In the genomic region with DNA sequence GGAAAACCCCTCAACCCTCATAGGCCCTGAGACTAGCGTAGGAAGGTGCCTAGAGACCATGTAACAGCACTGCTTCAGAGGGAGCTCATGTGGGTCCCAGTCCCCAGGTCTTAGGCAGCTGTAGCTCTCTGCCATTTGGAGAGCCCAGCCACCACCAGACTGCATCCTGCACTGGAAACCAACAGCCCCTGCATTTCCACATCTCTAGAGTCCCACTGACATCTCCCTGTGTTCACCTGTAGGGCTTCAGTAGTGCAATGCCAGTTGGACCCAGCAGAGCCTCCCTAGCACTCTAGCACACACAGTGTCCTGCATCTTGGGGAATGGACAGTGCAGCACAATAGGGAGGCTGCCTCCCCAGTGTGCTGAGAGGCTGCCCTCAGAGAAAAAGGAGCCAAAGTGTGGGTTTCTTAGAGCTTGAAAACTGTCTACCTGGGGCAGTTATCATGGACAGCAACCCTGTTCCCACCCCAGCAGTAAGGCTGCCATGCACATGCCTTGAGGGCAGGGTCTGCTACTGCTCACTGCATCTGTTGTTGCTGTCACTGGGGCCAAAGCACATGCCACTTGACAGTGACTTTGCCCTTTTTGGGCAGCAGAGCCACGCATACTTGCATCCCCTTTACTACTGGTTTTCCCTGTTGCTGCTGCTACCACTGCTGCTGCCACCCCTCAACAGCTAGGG, we compare ENCODE assay signal across 2 cellular contexts.
TF ChIP-seq lines count a peak whose summit lies in the region.

No MANE protein-coding gene starts in this region.

TF ChIP-seq in K562, 482 proteins besides CTCF, POLR2A, EP300 and RAD21 (continues in another document):
- no peak for TF ChIP-seq ZNF445 (CRISPR knock-in tag; IDR thresholded peaks at IDR 0.05; ENCODE audit: low read depth)
- TF ChIP-seq, protein P1, sequence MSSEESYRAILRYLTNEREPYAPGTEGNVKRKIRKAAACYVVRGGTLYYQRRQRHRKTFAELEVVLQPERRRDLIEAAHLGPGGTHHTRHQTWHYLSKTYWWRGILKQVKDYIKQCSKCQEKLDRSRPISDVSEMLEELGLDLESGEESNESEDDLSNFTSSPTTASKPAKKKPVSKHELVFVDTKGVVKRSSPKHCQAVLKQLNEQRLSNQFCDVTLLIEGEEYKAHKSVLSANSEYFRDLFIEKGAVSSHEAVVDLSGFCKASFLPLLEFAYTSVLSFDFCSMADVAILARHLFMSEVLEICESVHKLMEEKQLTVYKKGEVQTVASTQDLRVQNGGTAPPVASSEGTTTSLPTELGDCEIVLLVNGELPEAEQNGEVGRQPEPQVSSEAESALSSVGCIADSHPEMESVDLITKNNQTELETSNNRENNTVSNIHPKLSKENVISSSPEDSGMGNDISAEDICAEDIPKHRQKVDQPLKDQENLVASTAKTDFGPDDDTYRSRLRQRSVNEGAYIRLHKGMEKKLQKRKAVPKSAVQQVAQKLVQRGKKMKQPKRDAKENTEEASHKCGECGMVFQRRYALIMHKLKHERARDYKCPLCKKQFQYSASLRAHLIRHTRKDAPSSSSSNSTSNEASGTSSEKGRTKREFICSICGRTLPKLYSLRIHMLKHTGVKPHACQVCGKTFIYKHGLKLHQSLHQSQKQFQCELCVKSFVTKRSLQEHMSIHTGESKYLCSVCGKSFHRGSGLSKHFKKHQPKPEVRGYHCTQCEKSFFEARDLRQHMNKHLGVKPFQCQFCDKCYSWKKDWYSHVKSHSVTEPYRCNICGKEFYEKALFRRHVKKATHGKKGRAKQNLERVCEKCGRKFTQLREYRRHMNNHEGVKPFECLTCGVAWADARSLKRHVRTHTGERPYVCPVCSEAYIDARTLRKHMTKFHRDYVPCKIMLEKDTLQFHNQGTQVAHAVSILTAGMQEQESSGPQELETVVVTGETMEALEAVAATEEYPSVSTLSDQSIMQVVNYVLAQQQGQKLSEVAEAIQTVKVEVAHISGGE (CRISPR knock-in tag; IDR thresholded peaks at IDR 0.05): no peak
- TF ChIP-seq CREBBP (IDR thresholded peaks at IDR 0.05; ENCODE audit: low read depth, low read length): no peak
- TF ChIP-seq XRCC5 (IDR thresholded peaks at IDR 0.05; ENCODE audit: low read depth, low read length): no peak
- TF ChIP-seq ZNF583 (CRISPR knock-in tag; IDR thresholded peaks at IDR 0.05): no peak
- TF ChIP-seq SIN3A (IDR thresholded peaks at IDR 0.05; ENCODE audit: borderline replicate concordance in 2 of 2, control insufficient read depth in 1 of 2, low read depth in 2 of 2, low read length in 2 of 2): no peak
- no peak for TF ChIP-seq LCOR (CRISPR knock-in tag; IDR thresholded peaks at IDR 0.05)
- no peak for TF ChIP-seq SRSF3 (IDR thresholded peaks at IDR 0.05; ENCODE audit: insufficient read depth, low read length)
- TF ChIP-seq ZNF143 (CRISPR knock-in tag; IDR thresholded peaks at IDR 0.05): no peak
- no peak for TF ChIP-seq ELF2 (CRISPR knock-in tag; IDR thresholded peaks at IDR 0.05)

TF ChIP-seq in GM23338, 12 proteins besides CTCF, POLR2A, EP300 and RAD21:
- TF ChIP-seq STAT1 (IDR thresholded peaks at IDR 0.05; ENCODE audit: unreplicated experiment): no peak
- no peak for TF ChIP-seq EZH2 (IDR thresholded peaks at IDR 0.05; ENCODE audit: low read depth, unreplicated experiment)
- TF ChIP-seq POLR2AphosphoS5 (IDR thresholded peaks at IDR 0.05; ENCODE audit: low read depth): no peak
- TF ChIP-seq, protein P2, sequence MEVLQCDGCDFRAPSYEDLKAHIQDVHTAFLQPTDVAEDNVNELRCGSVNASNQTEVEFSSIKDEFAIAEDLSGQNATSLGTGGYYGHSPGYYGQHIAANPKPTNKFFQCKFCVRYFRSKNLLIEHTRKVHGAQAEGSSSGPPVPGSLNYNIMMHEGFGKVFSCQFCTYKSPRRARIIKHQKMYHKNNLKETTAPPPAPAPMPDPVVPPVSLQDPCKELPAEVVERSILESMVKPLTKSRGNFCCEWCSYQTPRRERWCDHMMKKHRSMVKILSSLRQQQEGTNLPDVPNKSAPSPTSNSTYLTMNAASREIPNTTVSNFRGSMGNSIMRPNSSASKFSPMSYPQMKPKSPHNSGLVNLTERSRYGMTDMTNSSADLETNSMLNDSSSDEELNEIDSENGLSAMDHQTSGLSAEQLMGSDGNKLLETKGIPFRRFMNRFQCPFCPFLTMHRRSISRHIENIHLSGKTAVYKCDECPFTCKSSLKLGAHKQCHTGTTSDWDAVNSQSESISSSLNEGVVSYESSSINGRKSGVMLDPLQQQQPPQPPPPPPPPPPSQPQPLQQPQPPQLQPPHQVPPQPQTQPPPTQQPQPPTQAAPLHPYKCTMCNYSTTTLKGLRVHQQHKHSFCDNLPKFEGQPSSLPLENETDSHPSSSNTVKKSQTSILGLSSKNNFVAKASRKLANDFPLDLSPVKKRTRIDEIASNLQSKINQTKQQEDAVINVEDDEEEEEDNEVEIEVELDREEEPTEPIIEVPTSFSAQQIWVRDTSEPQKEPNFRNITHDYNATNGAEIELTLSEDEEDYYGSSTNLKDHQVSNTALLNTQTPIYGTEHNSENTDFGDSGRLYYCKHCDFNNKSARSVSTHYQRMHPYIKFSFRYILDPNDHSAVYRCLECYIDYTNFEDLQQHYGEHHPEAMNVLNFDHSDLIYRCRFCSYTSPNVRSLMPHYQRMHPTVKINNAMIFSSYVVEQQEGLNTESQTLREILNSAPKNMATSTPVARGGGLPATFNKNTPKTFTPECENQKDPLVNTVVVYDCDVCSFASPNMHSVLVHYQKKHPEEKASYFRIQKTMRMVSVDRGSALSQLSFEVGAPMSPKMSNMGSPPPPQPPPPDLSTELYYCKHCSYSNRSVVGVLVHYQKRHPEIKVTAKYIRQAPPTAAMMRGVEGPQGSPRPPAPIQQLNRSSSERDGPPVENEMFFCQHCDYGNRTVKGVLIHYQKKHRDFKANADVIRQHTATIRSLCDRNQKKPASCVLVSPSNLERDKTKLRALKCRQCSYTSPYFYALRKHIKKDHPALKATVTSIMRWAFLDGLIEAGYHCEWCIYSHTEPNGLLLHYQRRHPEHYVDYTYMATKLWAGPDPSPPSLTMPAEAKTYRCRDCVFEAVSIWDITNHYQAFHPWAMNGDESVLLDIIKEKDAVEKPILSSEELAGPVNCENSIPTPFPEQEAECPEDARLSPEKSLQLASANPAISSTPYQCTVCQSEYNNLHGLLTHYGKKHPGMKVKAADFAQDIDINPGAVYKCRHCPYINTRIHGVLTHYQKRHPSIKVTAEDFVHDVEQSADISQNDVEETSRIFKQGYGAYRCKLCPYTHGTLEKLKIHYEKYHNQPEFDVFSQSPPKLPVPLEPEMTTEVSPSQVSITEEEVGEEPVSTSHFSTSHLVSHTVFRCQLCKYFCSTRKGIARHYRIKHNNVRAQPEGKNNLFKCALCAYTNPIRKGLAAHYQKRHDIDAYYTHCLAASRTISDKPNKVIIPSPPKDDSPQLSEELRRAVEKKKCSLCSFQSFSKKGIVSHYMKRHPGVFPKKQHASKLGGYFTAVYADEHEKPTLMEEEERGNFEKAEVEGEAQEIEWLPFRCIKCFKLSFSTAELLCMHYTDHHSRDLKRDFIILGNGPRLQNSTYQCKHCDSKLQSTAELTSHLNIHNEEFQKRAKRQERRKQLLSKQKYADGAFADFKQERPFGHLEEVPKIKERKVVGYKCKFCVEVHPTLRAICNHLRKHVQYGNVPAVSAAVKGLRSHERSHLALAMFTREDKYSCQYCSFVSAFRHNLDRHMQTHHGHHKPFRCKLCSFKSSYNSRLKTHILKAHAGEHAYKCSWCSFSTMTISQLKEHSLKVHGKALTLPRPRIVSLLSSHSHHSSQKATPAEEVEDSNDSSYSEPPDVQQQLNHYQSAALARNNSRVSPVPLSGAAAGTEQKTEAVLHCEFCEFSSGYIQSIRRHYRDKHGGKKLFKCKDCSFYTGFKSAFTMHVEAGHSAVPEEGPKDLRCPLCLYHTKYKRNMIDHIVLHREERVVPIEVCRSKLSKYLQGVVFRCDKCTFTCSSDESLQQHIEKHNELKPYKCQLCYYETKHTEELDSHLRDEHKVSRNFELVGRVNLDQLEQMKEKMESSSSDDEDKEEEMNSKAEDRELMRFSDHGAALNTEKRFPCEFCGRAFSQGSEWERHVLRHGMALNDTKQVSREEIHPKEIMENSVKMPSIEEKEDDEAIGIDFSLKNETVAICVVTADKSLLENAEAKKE (CRISPR knock-in tag; IDR thresholded peaks at IDR 0.05): no peak
- TF ChIP-seq EZH2phosphoT487 (IDR thresholded peaks at IDR 0.05; ENCODE audit: unreplicated experiment): no peak
- TF ChIP-seq, protein P3, sequence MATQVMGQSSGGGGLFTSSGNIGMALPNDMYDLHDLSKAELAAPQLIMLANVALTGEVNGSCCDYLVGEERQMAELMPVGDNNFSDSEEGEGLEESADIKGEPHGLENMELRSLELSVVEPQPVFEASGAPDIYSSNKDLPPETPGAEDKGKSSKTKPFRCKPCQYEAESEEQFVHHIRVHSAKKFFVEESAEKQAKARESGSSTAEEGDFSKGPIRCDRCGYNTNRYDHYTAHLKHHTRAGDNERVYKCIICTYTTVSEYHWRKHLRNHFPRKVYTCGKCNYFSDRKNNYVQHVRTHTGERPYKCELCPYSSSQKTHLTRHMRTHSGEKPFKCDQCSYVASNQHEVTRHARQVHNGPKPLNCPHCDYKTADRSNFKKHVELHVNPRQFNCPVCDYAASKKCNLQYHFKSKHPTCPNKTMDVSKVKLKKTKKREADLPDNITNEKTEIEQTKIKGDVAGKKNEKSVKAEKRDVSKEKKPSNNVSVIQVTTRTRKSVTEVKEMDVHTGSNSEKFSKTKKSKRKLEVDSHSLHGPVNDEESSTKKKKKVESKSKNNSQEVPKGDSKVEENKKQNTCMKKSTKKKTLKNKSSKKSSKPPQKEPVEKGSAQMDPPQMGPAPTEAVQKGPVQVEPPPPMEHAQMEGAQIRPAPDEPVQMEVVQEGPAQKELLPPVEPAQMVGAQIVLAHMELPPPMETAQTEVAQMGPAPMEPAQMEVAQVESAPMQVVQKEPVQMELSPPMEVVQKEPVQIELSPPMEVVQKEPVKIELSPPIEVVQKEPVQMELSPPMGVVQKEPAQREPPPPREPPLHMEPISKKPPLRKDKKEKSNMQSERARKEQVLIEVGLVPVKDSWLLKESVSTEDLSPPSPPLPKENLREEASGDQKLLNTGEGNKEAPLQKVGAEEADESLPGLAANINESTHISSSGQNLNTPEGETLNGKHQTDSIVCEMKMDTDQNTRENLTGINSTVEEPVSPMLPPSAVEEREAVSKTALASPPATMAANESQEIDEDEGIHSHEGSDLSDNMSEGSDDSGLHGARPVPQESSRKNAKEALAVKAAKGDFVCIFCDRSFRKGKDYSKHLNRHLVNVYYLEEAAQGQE (IDR thresholded peaks at IDR 0.05; ENCODE audit: unreplicated experiment): no peak
- no peak for TF ChIP-seq JUNB (IDR thresholded peaks at IDR 0.05; ENCODE audit: unreplicated experiment)
- TF ChIP-seq, protein P4, sequence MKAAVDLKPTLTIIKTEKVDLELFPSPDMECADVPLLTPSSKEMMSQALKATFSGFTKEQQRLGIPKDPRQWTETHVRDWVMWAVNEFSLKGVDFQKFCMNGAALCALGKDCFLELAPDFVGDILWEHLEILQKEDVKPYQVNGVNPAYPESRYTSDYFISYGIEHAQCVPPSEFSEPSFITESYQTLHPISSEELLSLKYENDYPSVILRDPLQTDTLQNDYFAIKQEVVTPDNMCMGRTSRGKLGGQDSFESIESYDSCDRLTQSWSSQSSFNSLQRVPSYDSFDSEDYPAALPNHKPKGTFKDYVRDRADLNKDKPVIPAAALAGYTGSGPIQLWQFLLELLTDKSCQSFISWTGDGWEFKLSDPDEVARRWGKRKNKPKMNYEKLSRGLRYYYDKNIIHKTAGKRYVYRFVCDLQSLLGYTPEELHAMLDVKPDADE (IDR thresholded peaks at IDR 0.05): no peak
